In genomic region chr7:12157517-12157916, GRCh38 we compare ENCODE assay signal across 8 cellular contexts.
"Had no signal": no experiment of that assay in that cellular context is flagged by ENCODE, and none has a peak within 500 bp of the region (broad histone marks: within the 10 kb centered on the region; RNA-seq: fewer than 3 reads in every experiment).

No MANE protein-coding gene starts in this region.

- H2AFZ ChIP-seq: GM23338 had no signal

- H3K4me2 ChIP-seq: GM23338, KMS-11 had no signal

- DNase-seq: H9, HCEC 1CT, IMR-90, KBM-7 had no signal

- FAIRE-seq: H1 had no signal

- H3K4me3 ChIP-seq: GM23338 had no signal

- ATAC-seq: GM23338 had no signal

- H3K9ac ChIP-seq: KMS-11 had no signal

- H3K27ac ChIP-seq: HL-60, KMS-11 had no signal
